1 cellular context compared by ENCODE assay signal in genomic region chr19:35446194-35446593, GRCh38.
A peak's percentile ranks its signal among the peaks of the same experiment; 100 is the strongest.
TF ChIP-seq lines count a peak whose summit lies in the region.

No MANE protein-coding gene starts in this region.

TF ChIP-seq in HepG2, 621 proteins besides CTCF, POLR2A, EP300 and RAD21:
- TF ChIP-seq ZNF280B (CRISPR knock-in tag; IDR thresholded peaks at IDR 0.05; ENCODE audit: borderline replicate concordance) (no peak), ZFP37 (CRISPR knock-in tag; IDR thresholded peaks at IDR 0.05; ENCODE audit: borderline replicate concordance) (no peak), IKZF4 (CRISPR knock-in tag; IDR thresholded peaks at IDR 0.05; ENCODE audit: borderline replicate concordance, low read depth, not compliant biosample characterization) (no peak), ZNF605 (CRISPR knock-in tag; IDR thresholded peaks at IDR 0.05) (no peak), STAT6 (CRISPR knock-in tag; IDR thresholded peaks at IDR 0.05; ENCODE audit: borderline replicate concordance) (no peak), CREB1 (IDR thresholded peaks at IDR 0.05) (peak; percentile 50; the same call in 1 of the 2 replicates), CREB1 (CRISPR knock-in tag; IDR thresholded peaks at IDR 0.05) (no peak)
